Comparison of ENCODE assay signal across 21 cellular contexts in genomic region chr11:68074584-68075352, GRCh38.
"Had no signal": no experiment of that assay in that cellular context is flagged by ENCODE, and none has a peak within 500 bp of the region (broad histone marks: within the 10 kb centered on the region; RNA-seq: fewer than 3 reads in every experiment).

No MANE protein-coding gene starts in this region.

- H3K4me3 ChIP-seq: colonic mucosa, gastrocnemius medialis, lung, smooth muscle cell, suprapubic skin had no signal

- H3K4me2 ChIP-seq: smooth muscle cell had no signal

- DNase-seq: colonic mucosa; effector CD8-positive, alpha-beta T cell; endodermal cell; gastrocnemius medialis; stimulated activated CD4-positive, alpha-beta T cell treated with anti-CD3 and anti-CD28 coated beads, Interleukin-12 subunit alpha, Interleukin-12 subunit beta, amount 100 ng/mL, for 4 hours; stimulated activated CD4-positive, alpha-beta T cell treated with anti-CD3 and anti-CD28 coated beads, Interleukin-1b, Interleukin-23, amount 100 ng/mL, for 48 hours; stimulated activated CD4-positive, alpha-beta T cell treated with anti-CD3 and anti-CD28 coated beads, Interleukin-4, amount 100 ng/mL, for 1 hour; stimulated activated CD8-positive, alpha-beta memory T cell treated with anti-CD3 and anti-CD28 coated beads, Interleukin-4, amount 100 ng/mL, for 48 hours; stimulated activated naive CD4-positive, alpha-beta T cell; stimulated activated naive CD8-positive, alpha-beta T cell treated with anti-CD3 and anti-CD28 coated beads, Interleukin-15, amount 100 ng/mL, for 72 hours; trophoblast cell had no signal

- H3K9ac ChIP-seq: parathyroid adenoma had no signal

- FAIRE-seq: keratinocyte had no signal

- ATAC-seq: esophagus mucosa; gastrocnemius medialis; natural killer cell treated with Interleukin-12 subunit alpha and Interleukin-12 subunit beta and Interleukin-15 and Interleukin-18, amount 100 ng/mL, for 72 hours; sciatic nerve; stimulated activated naive CD8-positive, alpha-beta T cell treated with anti-CD3 and anti-CD28 coated beads, Interleukin-15, amount 100 ng/mL, for 72 hours had no signal

- H2AFZ ChIP-seq: parathyroid adenoma had no signal

- H3K27me3 ChIP-seq: colonic mucosa, gastrocnemius medialis, neutrophil, suprapubic skin had no signal

- H3K9me3 ChIP-seq: colonic mucosa, gastrocnemius medialis, neutrophil, suprapubic skin had no signal

- H3K36me3 ChIP-seq: colonic mucosa had no signal

- H3K27ac ChIP-seq: colonic mucosa, epithelial cell of prostate, gastrocnemius medialis, neutrophil, parathyroid adenoma, suprapubic skin had no signal

- H3K79me2 ChIP-seq: parathyroid adenoma had no signal

- H3K4me1 ChIP-seq: colonic mucosa, gastrocnemius medialis, parathyroid adenoma had no signal
